ENCODE assay signal across 15 cellular contexts in genomic region chr12:40034712-40035111, GRCh38.
A peak's percentile ranks its signal among the peaks of the same experiment; 100 is the strongest.
DNase-seq lines count a peak whose midpoint lies in the region; ATAC-seq lines count a peak whose summit lies in the region.
"Had no signal": no experiment of that assay in that cellular context is flagged by ENCODE, and none has a peak within 500 bp of the region (broad histone marks: within the 10 kb centered on the region; RNA-seq: fewer than 3 reads in every experiment).

No MANE protein-coding gene starts in this region.

- H3K4me2 ChIP-seq in GM23248 (ENCODE audit: unreplicated experiment) (no peak overlapping the region), mesendoderm (ENCODE audit: low read length) (no peak overlapping the region)

- DNase-seq in GM23248 = peak; percentile 23
- peak; percentile 31 for DNase-seq in NCI-H69 (lab: John Stamatoyannopoulos, UW)
- DNase-seq in adipocyte (ENCODE audit: low read depth) = peak; percentile 53
- peak; percentile 51 for DNase-seq in mesendoderm
- DNase-seq in iPS-NIHi11 (ENCODE audit: low spot score) = no peak
- no peak for DNase-seq in AML-193 (lab: John Stamatoyannopoulos, UW)
- no peak for DNase-seq in hippocampal formation (lab: John Stamatoyannopoulos, UW)
- DNase-seq: CD8-positive, alpha-beta T cell; COR-L47; DMS153; DND-41; GDM1; HCEC 1CT; HFFc6 had no signal

- H4K8ac ChIP-seq in mesendoderm (ENCODE audit: low read depth, low read length) = no peak overlapping the region

- no peak overlapping the region for H2BK15ac ChIP-seq in mesendoderm (replicated peaks; ENCODE audit: low read depth)

- H3K9me2 ChIP-seq in GM23248 (ENCODE audit: insufficient read depth) = no peaks in the 10 kb centered on the region

- no peak overlapping the region for H3K4me3 ChIP-seq in GM23248
- no peak overlapping the region for H3K4me3 ChIP-seq in adipocyte (ENCODE audit: low read length)
- H3K4me3 ChIP-seq in mesendoderm (ENCODE audit: low read length) = no peak overlapping the region

- H2AK5ac ChIP-seq in mesendoderm (ENCODE audit: low read length) = no peak overlapping the region

- H3K79me2 ChIP-seq in GM23248 (ENCODE audit: insufficient read depth) (no peaks in the 10 kb centered on the region), mesendoderm (ENCODE audit: control insufficient read depth, insufficient read depth, low read length) (no peaks in the 10 kb centered on the region)

- H3K4me1 ChIP-seq in GM23248 (ENCODE audit: insufficient read depth) = no peaks in the 10 kb centered on the region; the same call in 1 of the 2 replicates
- peaks cover 9% of the 10 kb centered on the region for H3K4me1 ChIP-seq in adipocyte (ENCODE audit: control insufficient read depth, insufficient read depth, low read length)
- H3K4me1 ChIP-seq in mesendoderm (ENCODE audit: control insufficient read depth, low read depth, low read length) = peaks cover 4% of the 10 kb centered on the region

- H2BK5ac ChIP-seq in mesendoderm (ENCODE audit: low read length) = no peak overlapping the region

- H3K9me3 ChIP-seq in GM23248 (ENCODE audit: low read depth) = no peaks in the 10 kb centered on the region
- no peaks in the 10 kb centered on the region for H3K9me3 ChIP-seq in adipocyte (ENCODE audit: control insufficient read depth, low read length)

- ATAC-seq in HG03342 (IDR thresholded peaks at IDR 0.05; ENCODE audit: unreplicated experiment) = no peak
- ATAC-seq: CD8-positive, alpha-beta T cell had no signal

- H4K20me1 ChIP-seq in GM23248 (ENCODE audit: insufficient read depth) = no peaks in the 10 kb centered on the region

- H3K27ac ChIP-seq in GM23248 = no peak overlapping the region
- no peak overlapping the region for H3K27ac ChIP-seq in mesendoderm (ENCODE audit: low read depth, low read length)

- H3K18ac ChIP-seq in mesendoderm (ENCODE audit: low read length) = no peak overlapping the region

- no peaks in the 10 kb centered on the region for H3F3A ChIP-seq in GM23248 (ENCODE audit: insufficient read depth)

- H3K79me1 ChIP-seq in mesendoderm (ENCODE audit: low read length) = no peaks in the 10 kb centered on the region

- no peak overlapping the region for H3K23ac ChIP-seq in mesendoderm (ENCODE audit: low read length)

- in situ Hi-C loops in GM23248 (cut with MboI) = no loop called here

- H3K36me3 ChIP-seq in GM23248 (ENCODE audit: low read depth) (no peaks in the 10 kb centered on the region), adipocyte (ENCODE audit: control insufficient read depth, insufficient read depth, low read length, severe bottlenecking) (no peaks in the 10 kb centered on the region), mesendoderm (ENCODE audit: control insufficient read depth, insufficient read depth, low read length) (no peaks in the 10 kb centered on the region)

- no peak overlapping the region for H4K5ac ChIP-seq in mesendoderm (ENCODE audit: low read length)

- H3K56ac ChIP-seq in mesendoderm (ENCODE audit: low read length) = no peak overlapping the region

- H3K27me3 ChIP-seq in GM23248 (replicated peaks; ENCODE audit: insufficient read depth) = no peaks in the 10 kb centered on the region
- no peaks in the 10 kb centered on the region for H3K27me3 ChIP-seq in adipocyte (replicated peaks; ENCODE audit: control insufficient read depth, insufficient read depth, low read length)
- no peaks in the 10 kb centered on the region for H3K27me3 ChIP-seq in mesendoderm (ENCODE audit: insufficient read depth, low read length, poor library complexity)

- H3K9ac ChIP-seq in GM23248 (no peak overlapping the region), adipocyte (ENCODE audit: low read length) (no peak overlapping the region), mesendoderm (ENCODE audit: low read length) (no peak overlapping the region)

- no peak overlapping the region for H2BK120ac ChIP-seq in mesendoderm (ENCODE audit: low read depth, low read length)

- 38 to 39% methylated on average over 2 of the region's 2 CpGs for WGBS in GM23248 (ENCODE audit: low coverage in 1 of 2, low lambda C conversion rate in 2 of 2, missing lambda C conversion rate in 2 of 2), 2 experiments
- no CpG with 5 or more reads among the region's 2 CpGs for WGBS in mesendoderm (ENCODE audit: extremely low coverage, insufficient coverage, low lambda C conversion rate)

- no peak overlapping the region for H3K4ac ChIP-seq in mesendoderm (ENCODE audit: low read depth, low read length)

- no peak overlapping the region for H2AFZ ChIP-seq in GM23248

Comparison
In these comparisons a context has a peak if more than half of its experiments do, and no peak if none do; other contexts are left out.
1. DNase-seq: peak in GM23248 (single experiment), NCI-H69 (single experiment), adipocyte (single experiment) and mesendoderm (single experiment); none in iPS-NIHi11 (single experiment), AML-193 (0 of 2) and hippocampal formation (0 of 2).